ENCODE assay signal across 15 cellular contexts in the genomic region with DNA sequence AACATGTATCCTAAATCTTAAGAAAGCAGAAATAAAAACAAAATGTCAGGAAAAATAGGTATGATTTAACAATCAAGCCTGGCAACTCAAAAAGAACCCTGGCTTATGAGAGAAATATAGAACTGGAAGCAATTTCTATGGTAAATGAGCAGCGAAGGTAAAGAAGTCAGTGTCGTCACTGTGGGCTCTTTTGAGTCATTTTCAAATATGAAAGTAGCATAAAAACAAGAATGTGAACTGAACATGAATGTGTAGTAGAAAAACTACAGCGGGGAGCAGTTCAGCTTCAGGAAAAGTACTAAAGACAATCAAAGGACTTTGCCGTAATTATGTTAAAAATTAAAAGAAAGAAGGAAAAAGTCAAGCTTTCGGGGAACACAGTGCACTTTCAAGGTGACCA. TPM values are rescaled to one million over a fixed set of nuclear protein-coding genes. Genes with fewer than 3 reads are reported as not detected.
DNase-seq lines count a peak whose midpoint lies in the region; ATAC-seq and TF ChIP-seq lines count a peak whose summit lies in the region.
"Had no signal": no experiment of that assay in that cellular context is flagged by ENCODE, and none has a peak within 500 bp of the region (broad histone marks: within the 10 kb centered on the region; RNA-seq: fewer than 3 reads in every experiment).

No MANE protein-coding gene starts in this region.

- DNase-seq in GM12865 (ENCODE audit: low read depth) (peak; percentile 62), T-helper 17 cell (no peak), right cardiac atrium (no peak), NCI-H1092 treated with DMSO at 0.1 percent for 48 hours (lab: John Stamatoyannopoulos, UW) (no peak), amygdala (lab: John Stamatoyannopoulos, UW) (no peak)
- DNase-seq: kidney; naive thymus-derived CD8-positive, alpha-beta T cell; NCI-H2107; OCI-M1; stimulated activated CD8-positive, alpha-beta memory T cell treated with anti-CD3 and anti-CD28 coated beads, Interleukin-4, amount 100 ng/mL, for 48 hours had no signal

- H3K27me3 Mint-ChIP-seq in T-helper 17 cell = no peaks in the 10 kb centered on the region
- H3K27me3 Mint-ChIP-seq: naive thymus-derived CD8-positive, alpha-beta T cell had no signal

- no peak overlapping the region for H3K4me3 Mint-ChIP-seq in T-helper 17 cell
- H3K4me3 Mint-ChIP-seq: naive thymus-derived CD8-positive, alpha-beta T cell had no signal

- H3K27ac Mint-ChIP-seq in T-helper 17 cell = peak overlapping the region; percentile 69
- H3K27ac Mint-ChIP-seq: naive thymus-derived CD8-positive, alpha-beta T cell had no signal

- no peaks in the 10 kb centered on the region for H3K9me3 ChIP-seq in T-helper 17 cell (ENCODE audit: control insufficient read depth, low read length, poor library complexity, severe bottlenecking)
- no peaks in the 10 kb centered on the region for H3K9me3 ChIP-seq in right cardiac atrium (ENCODE audit: control insufficient read depth, low read length)

- H3K27me3 ChIP-seq in right cardiac atrium (ENCODE audit: control insufficient read depth, insufficient read depth) = no peaks in the 10 kb centered on the region
- H3K27me3 ChIP-seq: BLaER1 treated with 17β-estradiol and CSF1 and Interleukin-3, amounts not matched to agents 10 nM and 100 nM had no signal

- H3K36me3 Mint-ChIP-seq in T-helper 17 cell (ENCODE audit: low read depth) = peaks cover 11% of the 10 kb centered on the region

- WGBS in right cardiac atrium = 92% methylated on average over 5 of the region's 5 CpGs

- no peak for TF ChIP-seq CTCF in GM12865 (IDR thresholded peaks at IDR 0.05; ENCODE audit: insufficient read depth, low read depth, low read length, missing control alignments)

- no peaks in the 10 kb centered on the region for H3K4me1 ChIP-seq in right cardiac atrium (ENCODE audit: control insufficient read depth, insufficient read depth, low read length)

- H3K4me1 Mint-ChIP-seq in T-helper 17 cell = peaks cover 10% of the 10 kb centered on the region

- intact Hi-C loops in right cardiac atrium (cut with DNase I) = no loop called here

- ATAC-seq in GM19035 (IDR thresholded peaks at IDR 0.05; ENCODE audit: unreplicated experiment) = peak; percentile 76
- peak; percentile 49 for ATAC-seq in HG02759 (IDR thresholded peaks at IDR 0.05; ENCODE audit: unreplicated experiment)
- ATAC-seq in T-helper 17 cell = no peak
- ATAC-seq in GM19324 (IDR thresholded peaks at IDR 0.05; ENCODE audit: low FRiP score, unreplicated experiment) = no peak
- no peak for ATAC-seq in right cardiac atrium
- ATAC-seq: K562; naive thymus-derived CD8-positive, alpha-beta T cell had no signal

- H3K4me3 ChIP-seq in GM12865 (ENCODE audit: low read depth, low read length) (no peak overlapping the region), right cardiac atrium (ENCODE audit: low read length) (no peak overlapping the region)
- H3K4me3 ChIP-seq: BLaER1 treated with 17β-estradiol and CSF1 and Interleukin-3, amounts not matched to agents 10 nM and 100 nM; K562 had no signal

- H3K27ac ChIP-seq in right cardiac atrium (ENCODE audit: low read length) = no peak overlapping the region
- H3K27ac ChIP-seq: BLaER1 treated with 17β-estradiol and CSF1 and Interleukin-3, amounts not matched to agents 10 nM and 100 nM had no signal

RNA-seq across cellular contexts. Expression of gene LSG1, which starts 17.5 kb away (rescaled TPM):
- total RNA-seq in T-helper 17 cell (10 to 100 TPM; 42.0 to 52.6 TPM), right cardiac atrium (10 to 100 TPM; 15.8 to 23.4 (median 18.9) TPM)
- polyA plus RNA-seq in right cardiac atrium = 12.1 TPM

RNA-seq across cellular contexts. Expression of gene TMEM44, which starts 21.2 kb away (rescaled TPM):
- total RNA-seq in T-helper 17 cell (under 1 TPM; 0.87 to 0.94 TPM), right cardiac atrium (10 to 100 TPM in 1 of 4 donors, 1 to 10 TPM in 3; 5.1 to 11.3 (median 8.5) TPM)
- 7.6 TPM for polyA plus RNA-seq in right cardiac atrium

RNA-seq across cellular contexts. Expression of gene FAM43A, which starts 31.2 kb away (rescaled TPM):
- total RNA-seq in T-helper 17 cell (1 to 10 TPM; 2.9 to 5.5 TPM), right cardiac atrium (1 to 10 TPM; 4.5 to 8.6 (median 6.5) TPM)
- 8.8 TPM for polyA plus RNA-seq in right cardiac atrium

Comparison
In these comparisons a context has a peak if more than half of its experiments do, and no peak if none do; other contexts are left out.
1. ATAC-seq: peak in GM19035 (single experiment) and HG02759 (single experiment); none in T-helper 17 cell (single experiment), GM19324 (single experiment) and right cardiac atrium (0 of 2).